In genomic region chr3:2735392-2735894, GRCh38 we compare ENCODE assay signal across 26 cellular contexts.
"Had no signal": no experiment of that assay in that cellular context is flagged by ENCODE, and none has a peak within 500 bp of the region (broad histone marks: within the 10 kb centered on the region; RNA-seq: fewer than 3 reads in every experiment).

No MANE protein-coding gene starts in this region.

- H3K4me3 Mint-ChIP-seq: activated CD4-positive, alpha-beta T cell treated with anti-CD3 and anti-CD28 coated beads, Interleukin-2, amount 10 ng/mL, durations not matched to agents 7 days and 5 days; activated CD8-positive, alpha-beta memory T cell treated with anti-CD3 and anti-CD28 coated beads, Interleukin-2, amount 10 ng/mL, durations not matched to agents 7 days and 5 days; activated CD8-positive, alpha-beta T cell treated with anti-CD3 and anti-CD28 coated beads for 36 hours; activated naive CD8-positive, alpha-beta T cell treated with anti-CD3 and anti-CD28 coated beads, Interleukin-2, amount 50 U/mL, for 24 hours; endodermal cell; mesothelial cell of epicardium; natural killer cell; type B pancreatic cell had no signal

- H3K9me3 Mint-ChIP-seq: activated CD4-positive, alpha-beta T cell treated with anti-CD3 and anti-CD28 coated beads, Interleukin-2, amount 10 ng/mL, durations not matched to agents 7 days and 5 days; activated CD8-positive, alpha-beta T cell treated with anti-CD3 and anti-CD28 coated beads for 36 hours; activated naive CD8-positive, alpha-beta T cell treated with anti-CD3 and anti-CD28 coated beads, Interleukin-2, amount 50 U/mL, for 24 hours; endodermal cell; mesothelial cell of epicardium; type B pancreatic cell had no signal

- DNase-seq: activated CD4-positive, alpha-beta T cell treated with anti-CD3 and anti-CD28 coated beads, Interleukin-2, amount 10 ng/mL, durations not matched to agents 7 days and 5 days; activated CD8-positive, alpha-beta memory T cell treated with anti-CD3 and anti-CD28 coated beads, Interleukin-2, amount 10 ng/mL, durations not matched to agents 7 days and 5 days; activated CD8-positive, alpha-beta T cell treated with anti-CD3 and anti-CD28 coated beads for 36 hours; activated gamma-delta T cell; activated naive CD4-positive, alpha-beta T cell treated with anti-CD3 and anti-CD28 coated beads, Interleukin-2, amount 50 U/mL, for 16 hours; activated naive CD8-positive, alpha-beta T cell treated with anti-CD3 and anti-CD28 coated beads, Interleukin-2, amount 50 U/mL, for 24 hours; activated T-cell treated with anti-CD3 and anti-CD28 coated beads for 4 hours; body of pancreas; cortex of kidney; endodermal cell; esophagus squamous epithelium; gastrocnemius medialis; hippocampal formation; left ventricle myocardium superior; mammary epithelial cell; natural killer cell; stimulated activated CD4-positive, alpha-beta T cell treated with anti-CD3 and anti-CD28 coated beads, Interleukin-4, amount 100 ng/mL, for 24 hours; stimulated activated naive CD4-positive, alpha-beta T cell treated with Interleukin-2 at 50 U/mL for 16 hours had no signal

- H3K27ac ChIP-seq: body of pancreas, cardiac muscle cell, esophagus squamous epithelium, gastrocnemius medialis, thoracic aorta, vagina, VCaP had no signal

- H3K4me1 Mint-ChIP-seq: activated CD4-positive, alpha-beta T cell treated with anti-CD3 and anti-CD28 coated beads, Interleukin-2, amount 10 ng/mL, durations not matched to agents 7 days and 5 days; activated CD8-positive, alpha-beta memory T cell treated with anti-CD3 and anti-CD28 coated beads, Interleukin-2, amount 10 ng/mL, durations not matched to agents 7 days and 5 days; activated naive CD8-positive, alpha-beta T cell treated with anti-CD3 and anti-CD28 coated beads, Interleukin-2, amount 50 U/mL, for 24 hours; endodermal cell; mesothelial cell of epicardium; natural killer cell had no signal

- H3K36me3 Mint-ChIP-seq: activated CD8-positive, alpha-beta memory T cell treated with anti-CD3 and anti-CD28 coated beads, Interleukin-2, amount 10 ng/mL, durations not matched to agents 7 days and 5 days; mesothelial cell of epicardium; natural killer cell had no signal

- H3K27me3 Mint-ChIP-seq: activated CD4-positive, alpha-beta T cell treated with anti-CD3 and anti-CD28 coated beads, Interleukin-2, amount 10 ng/mL, durations not matched to agents 7 days and 5 days; type B pancreatic cell had no signal

- ATAC-seq: activated CD4-positive, CD25-positive, alpha-beta regulatory T cell treated with anti-CD3 and anti-CD28 coated beads, Interleukin-2, amount 50 U/mL, for 24 hours; activated CD8-positive, alpha-beta memory T cell treated with anti-CD3 and anti-CD28 coated beads, Interleukin-2, amount 10 ng/mL, durations not matched to agents 7 days and 5 days; activated CD8-positive, alpha-beta T cell treated with anti-CD3 and anti-CD28 coated beads for 36 hours; activated naive CD8-positive, alpha-beta T cell treated with anti-CD3 and anti-CD28 coated beads, Interleukin-2, amount 50 U/mL, for 24 hours; body of pancreas; gastrocnemius medialis; left ventricle myocardium superior; natural killer cell had no signal

- H3K27ac Mint-ChIP-seq: activated CD4-positive, alpha-beta T cell treated with anti-CD3 and anti-CD28 coated beads, Interleukin-2, amount 10 ng/mL, durations not matched to agents 7 days and 5 days; activated CD8-positive, alpha-beta memory T cell treated with anti-CD3 and anti-CD28 coated beads, Interleukin-2, amount 10 ng/mL, durations not matched to agents 7 days and 5 days; activated CD8-positive, alpha-beta T cell treated with anti-CD3 and anti-CD28 coated beads for 36 hours; activated naive CD8-positive, alpha-beta T cell treated with anti-CD3 and anti-CD28 coated beads, Interleukin-2, amount 50 U/mL, for 24 hours; endodermal cell; mesothelial cell of epicardium; natural killer cell; progenitor cell of endocrine pancreas; type B pancreatic cell had no signal
